ENCODE assay signal across 1 cellular context in the genomic region with DNA sequence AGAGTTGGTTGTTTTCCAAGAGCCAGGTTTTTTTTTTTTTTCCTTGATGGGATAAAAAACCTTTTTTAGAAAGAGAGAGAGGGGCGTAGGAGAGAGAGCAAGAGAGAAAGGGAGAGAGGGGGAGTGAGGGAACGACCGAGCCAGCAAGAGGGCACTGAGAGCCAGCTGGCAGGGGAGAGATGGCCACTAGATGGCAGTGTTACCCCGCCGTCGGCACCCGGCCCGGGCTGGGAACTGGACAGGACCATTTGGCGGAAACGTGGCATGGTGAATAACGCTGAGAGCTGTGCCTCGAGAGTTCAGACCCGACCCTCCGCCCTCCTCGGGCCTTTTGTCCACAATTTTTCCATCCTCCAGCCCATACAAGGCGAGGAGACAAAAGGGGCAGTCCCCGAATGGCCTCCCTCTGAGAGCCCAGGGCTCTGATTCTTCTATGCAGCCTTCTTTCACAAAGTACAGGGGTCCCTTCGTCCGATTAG.
TF ChIP-seq lines count a peak whose summit lies in the region.

No MANE protein-coding gene starts in this region.

TF ChIP-seq in K562, 482 proteins besides CTCF, POLR2A, EP300 and RAD21 (continued from another document):
- no peak for TF ChIP-seq E4F1 (CRISPR knock-in tag; IDR thresholded peaks at IDR 0.05; ENCODE audit: borderline replicate concordance)
- no peak for TF ChIP-seq KHSRP (IDR thresholded peaks at IDR 0.05)
